15 cellular contexts compared by ENCODE assay signal in the genomic region with DNA sequence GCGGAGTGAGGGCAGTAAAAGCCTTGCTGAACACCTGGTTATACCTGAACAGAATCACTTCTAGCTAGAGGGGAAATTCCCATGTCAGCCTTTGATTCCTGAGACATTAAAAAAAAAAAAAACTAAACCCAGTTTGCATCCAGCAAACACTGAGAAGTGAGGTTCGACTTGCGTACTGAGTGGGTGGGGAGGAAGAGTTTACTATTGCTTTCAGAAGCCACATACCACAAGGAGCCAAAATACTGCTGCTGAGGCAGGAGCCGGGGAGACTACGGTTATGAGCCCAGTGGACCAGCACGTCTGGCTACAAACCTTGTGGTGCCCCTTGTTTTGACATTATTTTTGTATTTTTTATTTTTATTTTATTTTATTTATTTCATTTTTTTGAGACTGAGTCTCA. TPM values are rescaled to one million over a fixed set of nuclear protein-coding genes. Genes with fewer than 3 reads are reported as not detected.
DNase-seq lines count a peak whose midpoint lies in the region; ATAC-seq, FAIRE-seq and TF ChIP-seq lines count a peak whose summit lies in the region.
"Had no signal": no experiment of that assay in that cellular context is flagged by ENCODE, and none has a peak within 500 bp of the region (broad histone marks: within the 10 kb centered on the region; RNA-seq: fewer than 3 reads in every experiment).

No MANE protein-coding gene starts in this region.

- in situ Hi-C loops in GM12878 (cut with MboI), result no loop called here

- peaks cover 7% of the 10 kb centered on the region for H3K4me1 Mint-ChIP-seq in CD14-positive monocyte
- no peaks in the 10 kb centered on the region for H3K4me1 Mint-ChIP-seq in MCF 10A (ENCODE audit: insufficient read depth, unreplicated experiment)

- BruUV-seq in GM12878 (replicated peaks; lab: Mats Ljungman, UMichigan) (no TSS peak), MCF 10A (replicated peaks; lab: Mats Ljungman, UMichigan) (no TSS peak)

- no peak overlapping the region for H3K4me3 Mint-ChIP-seq in CD14-positive monocyte
- no peak overlapping the region for H3K4me3 Mint-ChIP-seq in MCF 10A (ENCODE audit: unreplicated experiment)
- H3K4me3 Mint-ChIP-seq: activated CD8-positive, alpha-beta memory T cell treated with anti-CD3 and anti-CD28 coated beads, Interleukin-2, amount 10 ng/mL, durations not matched to agents 7 days and 5 days had no signal

- TF ChIP-seq CTCF in GM10266 (IDR thresholded peaks at IDR 0.05; ENCODE audit: control insufficient read depth, insufficient read depth, low read depth, missing control alignments) (no peak), GM12878 (IDR thresholded peaks at IDR 0.05 in 2 of 3, conservative IDR thresholded peaks at IDR 0.05 in 1 of 3; ENCODE audit: control insufficient read depth in 2 of 3, extremely low read depth in 1 of 3, insufficient read depth in 1 of 3, low read depth in 3 of 3, low read length in 3 of 3) (no peak), CD14-positive monocyte (IDR thresholded peaks at IDR 0.05) (no peak), kidney (IDR thresholded peaks at IDR 0.05; ENCODE audit: borderline replicate concordance, extremely low read depth, insufficient read depth) (no peak), MCF 10A (IDR thresholded peaks at IDR 0.05; ENCODE audit: unreplicated experiment) (no peak)

- H3K27me3 ChIP-seq in GM12878 (replicated peaks in 1 of 2; ENCODE audit: control insufficient read depth in 2 of 2, insufficient read depth in 2 of 2, low read length in 1 of 2), result no peaks in the 10 kb centered on the region
- H3K27me3 ChIP-seq: colonic mucosa had no signal

- H3K36me3 ChIP-seq in GM12878 (ENCODE audit: control insufficient read depth in 2 of 2, insufficient read depth in 2 of 2, low read length in 1 of 2), result peaks cover 0 to 4% of the 10 kb centered on the region in 2 experiments; a peak in 2 of 4 replicates
- H3K36me3 ChIP-seq in kidney (ENCODE audit: control insufficient read depth in 1 of 2, insufficient read depth in 2 of 2, low read length in 2 of 2), result no peaks in the 10 kb centered on the region
- H3K36me3 ChIP-seq: colonic mucosa had no signal

- POLR2A ChIA-PET in GM12878 (lab: Charles Lee), result no interaction called here
- POLR2A ChIA-PET in MCF 10A (lab: Yijun Ruan, JAX), result no interaction called here

- H3K27ac ChIP-seq in GM12878 (ENCODE audit: control insufficient read depth, insufficient read depth) (no peak overlapping the region; the same call in 1 of the 2 replicates), kidney (ENCODE audit: low read depth in 2 of 2, low read length in 2 of 2) (no peak overlapping the region)
- H3K27ac ChIP-seq: colonic mucosa had no signal

- SMC1A ChIA-PET in GM12878 (lab: Charles Lee; ENCODE audit: uncharacterized antibody, unreplicated experiment), result no interaction called here

- FAIRE-seq in GM12878 (lab: Jason Lieb, UNC) (no peak), kidney (lab: Jason Lieb, UNC) (no peak)

- H3K9me3 ChIP-seq in GM12878 (replicated peaks; ENCODE audit: control insufficient read depth, insufficient read depth, low read length) (no peaks in the 10 kb centered on the region), kidney (ENCODE audit: control insufficient read depth in 1 of 2, low read length in 2 of 2) (no peaks in the 10 kb centered on the region)
- H3K9me3 ChIP-seq: colonic mucosa had no signal

- H3K4me2 ChIP-seq in GM12878 (ENCODE audit: control insufficient read depth, insufficient read depth), result no peak overlapping the region; the same call in 1 of the 2 replicates

- peaks cover 14 to 27% (median 15%) of the 10 kb centered on the region in 3 donors for H3K27me3 Mint-ChIP-seq in CD14-positive monocyte (ENCODE audit: low read depth in 3 of 3)
- peaks cover 11% of the 10 kb centered on the region for H3K27me3 Mint-ChIP-seq in MCF 10A (ENCODE audit: insufficient read depth, unreplicated experiment)

- H2AFZ ChIP-seq in GM12878 (ENCODE audit: control insufficient read depth, low read depth, low read length), result no peak overlapping the region

- no peak for TF ChIP-seq POLR2A in GM12878 (IDR thresholded peaks at IDR 0.05; ENCODE audit: low read depth, low read length)

- ATAC-seq in GM18502 (IDR thresholded peaks at IDR 0.05; ENCODE audit: poor library complexity, unreplicated experiment) (peak; percentile 47), HG02870 (IDR thresholded peaks at IDR 0.05; ENCODE audit: unreplicated experiment) (peak; percentile 61), GM12878 (peak; percentile 44)
- ATAC-seq: activated CD8-positive, alpha-beta memory T cell treated with anti-CD3 and anti-CD28 coated beads, Interleukin-2, amount 10 ng/mL, durations not matched to agents 7 days and 5 days; left lobe of liver had no signal

- H3K36me3 Mint-ChIP-seq in CD14-positive monocyte (no peaks in the 10 kb centered on the region), MCF 10A (ENCODE audit: insufficient read depth, unreplicated experiment) (no peaks in the 10 kb centered on the region)

- H3K4me3 ChIP-seq in GM12878 (no peak overlapping the region), kidney (ENCODE audit: low read length in 2 of 2) (no peak overlapping the region)
- H3K4me3 ChIP-seq: colonic mucosa had no signal

- peak; percentile 73 for DNase-seq in GM10266 (ENCODE audit: extremely low spot score)
- no peak for DNase-seq in GM12878 (ENCODE audit: low read depth, low spot score)
- no peak for DNase-seq in CD14-positive monocyte (ENCODE audit: low spot score)
- no peak for DNase-seq in kidney
- DNase-seq in MCF 10A (ENCODE audit: unreplicated experiment), result no peak
- DNase-seq: activated CD8-positive, alpha-beta memory T cell treated with anti-CD3 and anti-CD28 coated beads, Interleukin-2, amount 10 ng/mL, durations not matched to agents 7 days and 5 days; amygdala; C1 segment of cervical spinal cord; colonic mucosa; hippocampal formation; NCI-H187 treated with DMSO at 0.1 percent for 48 hours; nephron progenitor cell had no signal

- no peak for TF ChIP-seq RAD21 in GM12878 (IDR thresholded peaks at IDR 0.05; ENCODE audit: insufficient read depth, low read depth, low read length)

- CTCF ChIA-PET in GM12878 (lab: Yijun Ruan, JAX) (interaction anchor here (0.6 kb wide), 1 partner anchor 73 kb away, joined by 3 read pairs; no protein-coding TSS in a partner anchor), MCF 10A (lab: Yijun Ruan, JAX) (no interaction called here)

- RAD21 ChIA-PET in GM12878 (lab: Charles Lee; ENCODE audit: unreplicated experiment), result no interaction called here

- H3K4me1 ChIP-seq in GM12878 (ENCODE audit: control insufficient read depth, insufficient read depth, low read length) (peaks cover 22% of the 10 kb centered on the region), kidney (ENCODE audit: control insufficient read depth in 1 of 2, insufficient read depth in 1 of 2, low read depth in 1 of 2, low read length in 2 of 2) (no peaks in the 10 kb centered on the region)
- H3K4me1 ChIP-seq: colonic mucosa had no signal

- 27% methylated on average over 6 of the region's 6 CpGs for WGBS in GM12878 (ENCODE audit: insufficient coverage, insufficient replicate concordance, low lambda C conversion rate, missing lambda C conversion rate)

- no peaks in the 10 kb centered on the region for H3K79me2 ChIP-seq in GM12878 (ENCODE audit: control insufficient read depth, insufficient read depth, low read length)

- H3K27ac Mint-ChIP-seq in CD14-positive monocyte, result no peak overlapping the region
- H3K27ac Mint-ChIP-seq in MCF 10A (ENCODE audit: low read depth, unreplicated experiment), result no peak overlapping the region
- H3K27ac Mint-ChIP-seq: activated CD8-positive, alpha-beta memory T cell treated with anti-CD3 and anti-CD28 coated beads, Interleukin-2, amount 10 ng/mL, durations not matched to agents 7 days and 5 days; nephron progenitor cell had no signal

- no peak for TF ChIP-seq EP300 in GM12878 (IDR thresholded peaks at IDR 0.05; ENCODE audit: borderline replicate concordance in 1 of 2, control insufficient read depth in 1 of 2, low read depth in 2 of 2, low read length in 2 of 2)

- no peaks in the 10 kb centered on the region; the same call in 1 of the 2 replicates for H4K20me1 ChIP-seq in GM12878 (ENCODE audit: control insufficient read depth, insufficient read depth)

- H3K9me3 Mint-ChIP-seq in CD14-positive monocyte (peaks cover 0 to 4% (median 0%) of the 10 kb centered on the region in 7 donors), MCF 10A (ENCODE audit: unreplicated experiment) (no peaks in the 10 kb centered on the region)

- no peak overlapping the region for H3K9ac ChIP-seq in GM12878 (ENCODE audit: control insufficient read depth, insufficient read depth, low read length)
- H3K9ac ChIP-seq in kidney (ENCODE audit: low read length in 2 of 2), result no peak overlapping the region

- intact Hi-C loops in GM12878 (cut with micrococcal nuclease; ENCODE audit: unreplicated experiment) (no loop called here), CD14-positive monocyte (cut with micrococcal nuclease) (no loop called here), kidney (cut with DNase I) (no loop called here), MCF 10A (cut with micrococcal nuclease) (no loop called here)

RNA-seq across cellular contexts. Expression of gene COLEC11, which starts 2.7 kb away (rescaled TPM):
- total RNA-seq in GM12878 (2013; cell fraction: nucleolus; rRNA removed), result 5.3 and 5.9 TPM in 2 replicates
- total RNA-seq in GM12878 (2014; rRNA removed) (0.11 TPM in 1 of 2 replicates, not detected in the other), GM12878 (2014; rRNA removed; fragmentation: Illumina TruSeq; extraction: Trizol) (0.09 and 0.18 TPM in 2 replicates), GM12878 (2021) (0.66 and 0.74 TPM in 2 replicates), kidney (7.6 TPM), MCF 10A (2022) (not detected in 2 replicates)
- 0.39 TPM for polyA plus RNA-seq in GM12878 (2011; ENCODE audit: low read depth)
- polyA plus RNA-seq in GM12878 (2011; rRNA removed) (0.30 and 0.34 TPM in 2 replicates), GM12878 (2014; fragmentation: Illumina TruSeq; extraction: Trizol) (not detected in 2 replicates), GM12878 (2014; fragmentation: Nextera tagmentation; extraction: Ambion mirVana) (not detected), GM12878 (2014; rRNA removed) (0.08 and 0.13 TPM in 2 replicates), GM12878 (2016; fragmentation: Nextera tagmentation; extraction: Ambion mirVana) (under 1 TPM in 1 of 2 experiments, not detected in 1; 0.16 TPM), CD14-positive monocyte (not detected), kidney (ENCODE audit: insufficient read depth, low read depth, low replicate concordance) (34.6 TPM)
- polyA plus RNA-seq in GM12878 (2011; cell fraction: cytosol; rRNA removed), result 0.38 and 0.39 TPM in 2 replicates
- polyA plus RNA-seq in GM12878 (2011; cell fraction: nucleus; rRNA removed), result 1.9 and 2.0 TPM in 2 replicates
- 0.60 and 0.77 TPM in 2 replicates for polyA plus RNA-seq in GM12878 (2012)
- polyA minus RNA-seq in GM12878 (2011; rRNA and poly(A)+ RNA removed), result 0.22 and 0.36 TPM in 2 replicates
- polyA minus RNA-seq in GM12878 (2011; cell fraction: cytosol; rRNA and poly(A)+ RNA removed), result not detected in 2 replicates
- polyA minus RNA-seq in GM12878 (2011; cell fraction: nucleus; rRNA and poly(A)+ RNA removed), result 0.36 and 1.6 TPM in 2 replicates

RNA-seq across cellular contexts. Expression of gene RPS7, which starts 22.5 kb away (rescaled TPM):
- total RNA-seq in GM12878 (2013; cell fraction: nucleolus; rRNA removed), result 297 and 312 TPM in 2 replicates
- 2,842 and 3,098 TPM in 2 replicates for total RNA-seq in GM12878 (2014; rRNA removed)
- total RNA-seq in GM12878 (2014; rRNA removed; fragmentation: Illumina TruSeq; extraction: Trizol), result 4,662 and 4,681 TPM in 2 replicates
- total RNA-seq in GM12878 (2021), result 2,368 and 2,463 TPM in 2 replicates
- polyA plus RNA-seq in GM12878 (2011; ENCODE audit: low read depth), result 1,818 TPM
- polyA plus RNA-seq in GM12878 (2011; rRNA removed), result 2,490 and 2,717 TPM in 2 replicates
- 1,447 and 1,733 TPM in 2 replicates for polyA plus RNA-seq in GM12878 (2011; cell fraction: cytosol; rRNA removed)
- polyA plus RNA-seq in GM12878 (2011; cell fraction: nucleus; rRNA removed), result 743 and 958 TPM in 2 replicates
- 2,414 and 2,708 TPM in 2 replicates for polyA plus RNA-seq in GM12878 (2012)
- 3,268 and 3,336 TPM in 2 replicates for polyA plus RNA-seq in GM12878 (2014; fragmentation: Illumina TruSeq; extraction: Trizol)
- 1,000 to 10,000 TPM; 3,009 to 3,046 TPM for polyA plus RNA-seq in GM12878 (2014; fragmentation: Nextera tagmentation; extraction: Ambion mirVana)
- polyA plus RNA-seq in GM12878 (2014; rRNA removed), result 2,698 and 2,951 TPM in 2 replicates
- polyA plus RNA-seq in GM12878 (2016; fragmentation: Nextera tagmentation; extraction: Ambion mirVana), result 1,000 to 10,000 TPM; 1,197 to 1,434 TPM
- 248 and 406 TPM in 2 replicates for polyA minus RNA-seq in GM12878 (2011; rRNA and poly(A)+ RNA removed)
- polyA minus RNA-seq in GM12878 (2011; cell fraction: cytosol; rRNA and poly(A)+ RNA removed), result 310 and 334 TPM in 2 replicates
- 79.9 and 108 TPM in 2 replicates for polyA minus RNA-seq in GM12878 (2011; cell fraction: nucleus; rRNA and poly(A)+ RNA removed)
- polyA plus RNA-seq in CD14-positive monocyte, result 100 to 1,000 TPM; 510 to 608 TPM
- 992 TPM for total RNA-seq in kidney
- 1,826 TPM for polyA plus RNA-seq in kidney (ENCODE audit: insufficient read depth, low read depth, low replicate concordance)
- 1,765 and 1,834 TPM in 2 replicates for total RNA-seq in MCF 10A (2022)

RNA-seq across cellular contexts. Expression of gene RNASEH1, which starts 39.4 kb away (rescaled TPM):
- total RNA-seq in GM12878 (2013; cell fraction: nucleolus; rRNA removed), result 16.2 and 18.7 TPM in 2 replicates
- total RNA-seq in GM12878 (2014; rRNA removed) (27.9 and 30.2 TPM in 2 replicates), GM12878 (2014; rRNA removed; fragmentation: Illumina TruSeq; extraction: Trizol) (27.1 and 30.5 TPM in 2 replicates), GM12878 (2021) (30.5 and 34.9 TPM in 2 replicates), kidney (21.1 TPM), MCF 10A (2022) (43.2 and 48.3 TPM in 2 replicates)
- polyA plus RNA-seq in GM12878 (2011; ENCODE audit: low read depth), result 15.5 TPM
- polyA plus RNA-seq in GM12878 (2011; rRNA removed) (18.1 and 18.2 TPM in 2 replicates), GM12878 (2014; fragmentation: Illumina TruSeq; extraction: Trizol) (15.3 and 24.0 TPM in 2 replicates), GM12878 (2014; fragmentation: Nextera tagmentation; extraction: Ambion mirVana) (10 to 100 TPM; 24.6 to 25.7 TPM), GM12878 (2014; rRNA removed) (28.5 and 32.8 TPM in 2 replicates), GM12878 (2016; fragmentation: Nextera tagmentation; extraction: Ambion mirVana) (10 to 100 TPM; 67.5 to 68.5 TPM), CD14-positive monocyte (10 to 100 TPM; 14.2 to 16.4 TPM), kidney (ENCODE audit: insufficient read depth, low read depth, low replicate concordance) (6.8 TPM)
- polyA plus RNA-seq in GM12878 (2011; cell fraction: cytosol; rRNA removed), result 12.8 and 15.1 TPM in 2 replicates
- polyA plus RNA-seq in GM12878 (2011; cell fraction: nucleus; rRNA removed), result 11.9 and 18.3 TPM in 2 replicates
- polyA plus RNA-seq in GM12878 (2012), result 15.0 and 20.5 TPM in 2 replicates
- polyA minus RNA-seq in GM12878 (2011; rRNA and poly(A)+ RNA removed), result 5.3 and 6.2 TPM in 2 replicates
- polyA minus RNA-seq in GM12878 (2011; cell fraction: cytosol; rRNA and poly(A)+ RNA removed), result 4.8 and 6.2 TPM in 2 replicates
- polyA minus RNA-seq in GM12878 (2011; cell fraction: nucleus; rRNA and poly(A)+ RNA removed), result 6.5 and 11.4 TPM in 2 replicates
